ENCODE assay signal across 10 cellular contexts in the genomic region with DNA sequence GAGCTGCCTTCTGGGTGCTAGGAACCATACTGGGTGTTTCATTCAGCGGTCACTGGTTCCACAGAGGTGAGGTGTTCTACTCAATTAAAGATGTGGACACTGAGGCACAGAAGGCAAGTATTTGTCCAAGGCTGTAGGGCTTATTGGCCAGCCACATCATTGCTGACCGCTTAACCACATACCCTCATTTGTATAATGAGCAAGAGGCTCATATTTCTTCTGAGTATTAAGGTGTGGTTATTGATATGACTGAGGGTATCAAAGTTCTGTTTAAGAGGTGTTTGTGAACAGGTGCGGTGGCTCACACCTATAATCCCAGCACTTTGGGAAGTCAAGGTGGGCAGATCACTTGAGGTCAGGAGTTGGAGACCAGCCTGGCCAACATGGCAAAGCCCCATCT. TPM values are rescaled to one million over a fixed set of nuclear protein-coding genes. Genes with fewer than 3 reads are reported as not detected.
A peak's percentile ranks its signal among the peaks of the same experiment; 100 is the strongest.
DNase-seq lines count a peak whose midpoint lies in the region; ATAC-seq and TF ChIP-seq lines count a peak whose summit lies in the region.
"Had no signal": no experiment of that assay in that cellular context is flagged by ENCODE, and none has a peak within 500 bp of the region (broad histone marks: within the 10 kb centered on the region; RNA-seq: fewer than 3 reads in every experiment).

No MANE protein-coding gene starts in this region.

- H3K36me3 ChIP-seq in heart left ventricle (peaks cover 0 to 12% (median 0%) of the 10 kb centered on the region in 9 donors), ascending aorta (no peaks in the 10 kb centered on the region), muscle layer of duodenum (ENCODE audit: control insufficient read depth in 1 of 2, insufficient read depth in 2 of 2, low read length in 2 of 2) (no peaks in the 10 kb centered on the region), tibial nerve (no peaks in the 10 kb centered on the region)
- H3K36me3 ChIP-seq: prostate gland had no signal

- TF ChIP-seq CTCF in heart left ventricle (IDR thresholded peaks at IDR 0.05) (no peak), ascending aorta (IDR thresholded peaks at IDR 0.05) (no peak), tibial nerve (IDR thresholded peaks at IDR 0.05) (no peak)

- H3K4me1 ChIP-seq in heart left ventricle (peaks cover 20 to 100% (median 78%) of the 10 kb centered on the region in 12 donors), ascending aorta (peaks cover 9 to 26% of the 10 kb centered on the region in 2 donors), muscle layer of duodenum (ENCODE audit: control insufficient read depth in 1 of 2, insufficient read depth in 2 of 2, low read length in 2 of 2) (peaks cover 52 to 55% of the 10 kb centered on the region in 2 donors), tibial nerve (peaks cover 0 to 94% (median 64%) of the 10 kb centered on the region in 4 donors)

- DNase-seq in heart left ventricle (no peak), Right ventricle myocardium superior (no peak), ascending aorta (ENCODE audit: low spot score in 2 of 2) (no peak), tibial nerve (ENCODE audit: low spot score in 2 of 2) (no peak), kidney tubule cell (ENCODE audit: low spot score) (no peak)
- DNase-seq: NCI-H345 had no signal

- H3K4me3 ChIP-seq in heart left ventricle (no peak overlapping the region), ascending aorta (no peak overlapping the region), muscle layer of duodenum (ENCODE audit: low read depth in 1 of 2, low read length in 2 of 2) (peak overlapping the region in 1 of 2 donors; percentile 35), tibial nerve (no peak overlapping the region)
- H3K4me3 ChIP-seq: prostate gland had no signal

- TF ChIP-seq EP300 in tibial nerve (IDR thresholded peaks at IDR 0.05) = no peak

- H3K27me3 ChIP-seq in heart left ventricle (no peaks in the 10 kb centered on the region), ascending aorta (no peaks in the 10 kb centered on the region), muscle layer of duodenum (ENCODE audit: low read depth, low read length) (no peaks in the 10 kb centered on the region), tibial nerve (no peaks in the 10 kb centered on the region)

- H3K9me3 ChIP-seq in heart left ventricle (no peaks in the 10 kb centered on the region), ascending aorta (no peaks in the 10 kb centered on the region), muscle layer of duodenum (ENCODE audit: control insufficient read depth in 1 of 2, low read length in 2 of 2) (no peaks in the 10 kb centered on the region), tibial nerve (no peaks in the 10 kb centered on the region)
- H3K9me3 ChIP-seq: prostate gland had no signal

- WGBS in heart left ventricle, 4 donors = 94 to 100% (median 96%) methylated on average over 3 of the region's 3 CpGs
- 90 to 95% methylated on average over 3 of the region's 3 CpGs for WGBS in tibial nerve, 2 donors

- TF ChIP-seq POLR2A in heart left ventricle (IDR thresholded peaks at IDR 0.05) = no peak
- TF ChIP-seq POLR2A in tibial nerve (IDR thresholded peaks at IDR 0.05) = no peak

- intact Hi-C loops in heart left ventricle (cut with DNase I) (loop anchor here in 2 of 10 donors (2.0 to 5.0 kb wide), 2 partner anchors 14 to 54 kb away; a partner anchor contains a TSS), Right ventricle myocardium superior (cut with DNase I) (no loop called here), ascending aorta (cut with DNase I) (no loop called here)

- no peak for ATAC-seq in heart left ventricle
- ATAC-seq in Right ventricle myocardium superior (ENCODE audit: poor library complexity) = no peak
- no peak for ATAC-seq in GM18520 (IDR thresholded peaks at IDR 0.05; ENCODE audit: unreplicated experiment)
- ATAC-seq in HG02759 (IDR thresholded peaks at IDR 0.05; ENCODE audit: unreplicated experiment) = no peak

- peak overlapping the region; percentile 50 to 90 (median 77) for H3K27ac ChIP-seq in heart left ventricle
- peak overlapping the region; percentile 12 to 61 for H3K27ac ChIP-seq in ascending aorta
- H3K27ac ChIP-seq in muscle layer of duodenum (ENCODE audit: low read length) = peak overlapping the region; percentile 93
- peak overlapping the region in 3 of 4 donors; percentile 11 to 67 (median 17) for H3K27ac ChIP-seq in tibial nerve
- H3K27ac ChIP-seq: prostate gland had no signal

RNA-seq across cellular contexts. Expression of a gene that starts 14.3 kb away (rescaled TPM):
- total RNA-seq in heart left ventricle (10 to 100 TPM; 24.3 to 45.7 (median 30.8) TPM), Right ventricle myocardium superior (22.3 TPM), ascending aorta (19.3 TPM), tibial nerve (10 to 100 TPM; 33.0 to 67.7 (median 49.3) TPM)
- 10 to 100 TPM; 10.6 to 36.3 TPM for polyA plus RNA-seq in heart left ventricle

RNA-seq across cellular contexts. Expression of a gene that starts 53.2 kb away (rescaled TPM):
- total RNA-seq in heart left ventricle (10 to 100 TPM; 12.6 to 21.0 (median 17.3) TPM), Right ventricle myocardium superior (14.5 TPM), ascending aorta (30.9 TPM), tibial nerve (10 to 100 TPM; 28.6 to 54.6 (median 36.0) TPM)
- 10 to 100 TPM in 1 of 2 donors, 1 to 10 TPM in 1; 9.7 to 10.6 TPM for polyA plus RNA-seq in heart left ventricle

Comparison
In these comparisons a context has a peak if more than half of its experiments do, and no peak if none do; other contexts are left out.
1. H3K27ac ChIP-seq: peak in every context shown above with its lines; median percentile 93 in muscle layer of duodenum; 77 in heart left ventricle; 36 in ascending aorta; 17 in tibial nerve.